ENCODE assay signal across 8 cellular contexts in genomic region chr22:28741200-28741757, GRCh38. TPM values are rescaled to one million over a fixed set of nuclear protein-coding genes. Genes with fewer than 3 reads are reported as not detected.
A peak's percentile ranks its signal among the peaks of the same experiment; 100 is the strongest.
DNase-seq lines count a peak whose midpoint lies in the region; ATAC-seq and TF ChIP-seq lines count a peak whose summit lies in the region.

No MANE protein-coding gene starts in this region.

- peak overlapping the region; percentile 95 for H3K4me3 Mint-ChIP-seq in activated T-cell treated with anti-CD3 and anti-CD28 coated beads, Interleukin-2, amount 50 U/mL, for 24 hours
- peak overlapping the region; percentile 94 for H3K4me3 Mint-ChIP-seq in activated CD8-positive, alpha-beta T cell treated with anti-CD3 and anti-CD28 coated beads for 36 hours

- intact Hi-C loops in activated CD8-positive, alpha-beta T cell treated with anti-CD3 and anti-CD28 coated beads for 36 hours (cut with micrococcal nuclease): no loop called here

- no peaks in the 10 kb centered on the region for H3K36me3 ChIP-seq in kidney epithelial cell (ENCODE audit: control insufficient read depth, insufficient read depth, low read length)
- H3K36me3 ChIP-seq in thymus (ENCODE audit: control insufficient read depth, insufficient read depth): peaks cover 12% of the 10 kb centered on the region

- no peak for DNase-seq in activated T-cell treated with anti-CD3 and anti-CD28 coated beads, Interleukin-2, amount 50 U/mL, for 24 hours
- DNase-seq in activated T-cell treated with anti-CD3 and anti-CD28 coated beads, Interleukin-2, amount 50 U/mL, for 1 hour: no peak
- no peak for DNase-seq in activated CD8-positive, alpha-beta T cell treated with anti-CD3 and anti-CD28 coated beads for 36 hours
- DNase-seq in kidney epithelial cell (ENCODE audit: low read depth): no peak
- no peak for DNase-seq in NCI-H146 treated with DMSO at 0.1 percent for 48 hours (lab: John Stamatoyannopoulos, UW; ENCODE audit: unreplicated experiment)
- no peak for DNase-seq in LoVo (ENCODE audit: low spot score)
- DNase-seq in EL: no peak

- POLR2A ChIA-PET in activated CD8-positive, alpha-beta T cell treated with anti-CD3 and anti-CD28 coated beads for 36 hours (lab: Charles Lee): interaction anchor here (1.8 kb wide), 1 partner anchor 59 kb away, joined by 13 read pairs; the partner anchor contains the start of gene XBP1

- H3K27me3 ChIP-seq in kidney epithelial cell (ENCODE audit: control insufficient read depth, insufficient read depth, low read length): no peaks in the 10 kb centered on the region
- no peaks in the 10 kb centered on the region for H3K27me3 ChIP-seq in thymus (ENCODE audit: control insufficient read depth, insufficient read depth)

- H3K27me3 Mint-ChIP-seq in activated T-cell treated with anti-CD3 and anti-CD28 coated beads, Interleukin-2, amount 50 U/mL, for 24 hours: no peaks in the 10 kb centered on the region
- H3K27me3 Mint-ChIP-seq in activated CD8-positive, alpha-beta T cell treated with anti-CD3 and anti-CD28 coated beads for 36 hours: no peaks in the 10 kb centered on the region

- ATAC-seq in activated CD8-positive, alpha-beta T cell treated with anti-CD3 and anti-CD28 coated beads for 36 hours: no peak

- no peaks in the 10 kb centered on the region for H3K4me1 ChIP-seq in thymus (ENCODE audit: control insufficient read depth, insufficient read depth, low read length)

- H3K27ac Mint-ChIP-seq in activated T-cell treated with anti-CD3 and anti-CD28 coated beads, Interleukin-2, amount 50 U/mL, for 24 hours: peak overlapping the region; percentile 99
- H3K27ac Mint-ChIP-seq in activated CD8-positive, alpha-beta T cell treated with anti-CD3 and anti-CD28 coated beads for 36 hours: peak overlapping the region; percentile 96

- CTCF ChIA-PET in activated CD8-positive, alpha-beta T cell treated with anti-CD3 and anti-CD28 coated beads for 36 hours (lab: Charles Lee): interaction anchor here (0.8 to 1.6 kb wide), 4 partner anchors 70 to 822 kb away, joined by 3 read pairs; partner anchors contain the start of gene PITPNB

- no peaks in the 10 kb centered on the region for H3K9me3 ChIP-seq in thymus (ENCODE audit: control insufficient read depth)

- WGBS in thymus: 15% methylated on average over 16 of the region's 16 CpGs

- H3K27ac ChIP-seq in thymus (ENCODE audit: low read depth): peak overlapping the region; percentile 31

- H3K4me3 ChIP-seq in kidney epithelial cell (ENCODE audit: low read depth, low read length) (peak overlapping the region; percentile 33), thymus (ENCODE audit: low read length) (peak overlapping the region; percentile 76)

- H3K4me1 Mint-ChIP-seq in activated T-cell treated with anti-CD3 and anti-CD28 coated beads, Interleukin-2, amount 50 U/mL, for 24 hours (ENCODE audit: low read depth): peaks cover 36% of the 10 kb centered on the region
- H3K4me1 Mint-ChIP-seq in activated CD8-positive, alpha-beta T cell treated with anti-CD3 and anti-CD28 coated beads for 36 hours (ENCODE audit: low read depth): peaks cover 22% of the 10 kb centered on the region

- H3K36me3 Mint-ChIP-seq in activated T-cell treated with anti-CD3 and anti-CD28 coated beads, Interleukin-2, amount 50 U/mL, for 24 hours (ENCODE audit: low read depth): peaks cover 40% of the 10 kb centered on the region
- H3K36me3 Mint-ChIP-seq in activated CD8-positive, alpha-beta T cell treated with anti-CD3 and anti-CD28 coated beads for 36 hours (ENCODE audit: low read depth): peaks cover 25% of the 10 kb centered on the region

- TF ChIP-seq CTCF in activated CD8-positive, alpha-beta T cell treated with anti-CD3 and anti-CD28 coated beads for 36 hours (IDR thresholded peaks at IDR 0.05): no peak
- no peak for TF ChIP-seq CTCF in kidney epithelial cell (IDR thresholded peaks at IDR 0.05; ENCODE audit: insufficient read depth, low read length, poor library complexity, severe bottlenecking)

- no peaks in the 10 kb centered on the region for H3K9me3 Mint-ChIP-seq in activated T-cell treated with anti-CD3 and anti-CD28 coated beads, Interleukin-2, amount 50 U/mL, for 24 hours
- no peaks in the 10 kb centered on the region for H3K9me3 Mint-ChIP-seq in activated CD8-positive, alpha-beta T cell treated with anti-CD3 and anti-CD28 coated beads for 36 hours

RNA-seq across cellular contexts. Expression of gene CHEK2, which starts 0.3 kb away (rescaled TPM):
- total RNA-seq in activated CD8-positive, alpha-beta T cell treated with anti-CD3 and anti-CD28 coated beads for 36 hours: 10 to 100 TPM; 15.4 to 17.3 TPM
- 8.1 and 10.3 TPM in 2 replicates for total RNA-seq in kidney epithelial cell
- 30.8 TPM for polyA plus RNA-seq in thymus

RNA-seq across cellular contexts. Expression of gene HSCB, which starts 0.6 kb away (rescaled TPM):
- 10 to 100 TPM; 16.5 to 17.5 TPM for total RNA-seq in activated CD8-positive, alpha-beta T cell treated with anti-CD3 and anti-CD28 coated beads for 36 hours
- total RNA-seq in kidney epithelial cell: 23.0 and 34.2 TPM in 2 replicates
- polyA plus RNA-seq in thymus: 30.3 TPM

RNA-seq across cellular contexts. Expression of gene CCDC117, which starts 31.2 kb away (rescaled TPM):
- total RNA-seq in activated CD8-positive, alpha-beta T cell treated with anti-CD3 and anti-CD28 coated beads for 36 hours: 10 to 100 TPM; 25.5 to 26.2 TPM
- total RNA-seq in kidney epithelial cell: 14.1 and 19.1 TPM in 2 replicates
- polyA plus RNA-seq in thymus: 18.8 TPM

RNA-seq across cellular contexts. Expression of gene XBP1, which starts 59.1 kb away (rescaled TPM):
- total RNA-seq in activated CD8-positive, alpha-beta T cell treated with anti-CD3 and anti-CD28 coated beads for 36 hours: 100 to 1,000 TPM; 102 to 103 TPM
- 288 and 291 TPM in 2 replicates for total RNA-seq in kidney epithelial cell
- 113 TPM for polyA plus RNA-seq in thymus
